ENCODE assay signal across 12 cellular contexts in the genomic region with DNA sequence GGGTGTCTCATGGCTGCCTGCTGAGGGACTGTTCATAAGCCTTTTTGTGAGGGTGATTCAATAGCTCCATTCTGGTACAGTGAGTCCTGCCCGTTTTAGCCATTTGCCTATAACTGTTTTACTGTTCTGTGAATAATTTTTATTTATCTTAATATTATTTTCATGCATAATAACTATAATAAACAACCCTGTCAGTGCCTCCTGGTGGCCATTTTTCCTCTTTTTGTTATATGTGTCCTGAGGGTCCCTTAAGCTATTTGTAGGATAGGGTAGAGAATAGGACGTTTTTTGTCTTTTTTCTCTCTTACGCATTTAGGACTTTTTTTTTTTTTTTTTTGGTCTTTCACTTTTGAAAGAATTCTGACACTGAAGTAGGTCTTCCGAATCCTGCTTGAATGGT. TPM values are rescaled to one million over a fixed set of nuclear protein-coding genes. Genes with fewer than 3 reads are reported as not detected.
DNase-seq lines count a peak whose midpoint lies in the region; ATAC-seq and TF ChIP-seq lines count a peak whose summit lies in the region.
"Had no signal": no experiment of that assay in that cellular context is flagged by ENCODE, and none has a peak within 500 bp of the region (broad histone marks: within the 10 kb centered on the region; RNA-seq: fewer than 3 reads in every experiment).

No MANE protein-coding gene starts in this region.

- H3K36me3 Mint-ChIP-seq in activated CD8-positive, alpha-beta memory T cell treated with anti-CD3 and anti-CD28 coated beads, Interleukin-2, amount 10 ng/mL, durations not matched to agents 7 days and 5 days = no peaks in the 10 kb centered on the region

- H3K4me2 ChIP-seq in fibroblast of lung (ENCODE audit: extremely low read depth, insufficient read depth, low read length) = no peak overlapping the region

- CTCF ChIA-PET in activated CD8-positive, alpha-beta memory T cell treated with anti-CD3 and anti-CD28 coated beads, Interleukin-2, amount 10 ng/mL, durations not matched to agents 7 days and 5 days (lab: Charles Lee) = interaction anchor here (0.7 to 2.1 kb wide), 6 partner anchors 12 to 1143 kb away, joined by 3 to 6 read pairs (median 3); no protein-coding TSS in a partner anchor

- TF ChIP-seq CTCF in left ventricle myocardium inferior (IDR thresholded peaks at IDR 0.05; ENCODE audit: borderline replicate concordance) = peak; percentile 18
- TF ChIP-seq CTCF in fibroblast of lung (conservative IDR thresholded peaks at IDR 0.05 in 1 of 2, IDR thresholded peaks at IDR 0.05 in 1 of 2; ENCODE audit: low read depth in 1 of 2, low read length in 2 of 2) = peak; percentile 26 to 41
- TF ChIP-seq CTCF in GM13976 (IDR thresholded peaks at IDR 0.05; ENCODE audit: borderline replicate concordance, control extremely low read depth, extremely low read depth, insufficient read depth, missing control alignments) = no peak

- H4K20me1 ChIP-seq in fibroblast of lung (ENCODE audit: control insufficient read depth, extremely low read depth, insufficient read depth, low read length) = no peaks in the 10 kb centered on the region

- H3K4me3 Mint-ChIP-seq in activated CD8-positive, alpha-beta memory T cell treated with anti-CD3 and anti-CD28 coated beads, Interleukin-2, amount 10 ng/mL, durations not matched to agents 7 days and 5 days = no peak overlapping the region

- H3K79me2 ChIP-seq in fibroblast of lung (ENCODE audit: control insufficient read depth, insufficient read depth, low read length) = no peaks in the 10 kb centered on the region

- H3K9ac ChIP-seq in fibroblast of lung (ENCODE audit: insufficient read depth, low read length) = no peak overlapping the region

- no peaks in the 10 kb centered on the region for H3K9me3 Mint-ChIP-seq in activated CD8-positive, alpha-beta memory T cell treated with anti-CD3 and anti-CD28 coated beads, Interleukin-2, amount 10 ng/mL, durations not matched to agents 7 days and 5 days (ENCODE audit: low read depth)
- H3K9me3 Mint-ChIP-seq: CD8-positive, alpha-beta memory T cell had no signal

- no peak overlapping the region for H2AFZ ChIP-seq in fibroblast of lung (ENCODE audit: low read length)

- no peaks in the 10 kb centered on the region for H3K9me3 ChIP-seq in left ventricle myocardium inferior (replicated peaks)
- no peaks in the 10 kb centered on the region for H3K9me3 ChIP-seq in fibroblast of lung (ENCODE audit: control insufficient read depth, insufficient read depth, low read depth, low read length)
- H3K9me3 ChIP-seq: tibial nerve had no signal

- no peak overlapping the region for H3K27ac ChIP-seq in left ventricle myocardium inferior (replicated peaks)
- no peak overlapping the region for H3K27ac ChIP-seq in fibroblast of lung (ENCODE audit: insufficient read depth, low read length)
- H3K27ac ChIP-seq: tibial nerve had no signal

- H3K36me3 ChIP-seq in left ventricle myocardium inferior (peaks cover 6% of the 10 kb centered on the region), fibroblast of lung (ENCODE audit: control insufficient read depth, insufficient read depth, low read length) (no peaks in the 10 kb centered on the region)
- H3K36me3 ChIP-seq: tibial nerve had no signal

- in situ Hi-C loops in GM13976 (cut with MboI; ENCODE audit: low sequenced_read_pairs, unreplicated experiment) = no loop called here

- H3K4me3 ChIP-seq in left ventricle myocardium inferior (no peak overlapping the region), fibroblast of lung (replicated peaks in 1 of 4; ENCODE audit: control extremely low read depth in 1 of 4, insufficient read depth in 1 of 4, low read depth in 3 of 4, low read length in 4 of 4) (no peak overlapping the region)

- no peak for ATAC-seq in left ventricle myocardium superior
- no peak for ATAC-seq in activated CD8-positive, alpha-beta memory T cell treated with anti-CD3 and anti-CD28 coated beads, Interleukin-2, amount 10 ng/mL, durations not matched to agents 7 days and 5 days

- H3K4me1 Mint-ChIP-seq in activated CD8-positive, alpha-beta memory T cell treated with anti-CD3 and anti-CD28 coated beads, Interleukin-2, amount 10 ng/mL, durations not matched to agents 7 days and 5 days = peaks cover 9% of the 10 kb centered on the region

- peaks cover 37% of the 10 kb centered on the region for H3K27me3 Mint-ChIP-seq in activated CD8-positive, alpha-beta memory T cell treated with anti-CD3 and anti-CD28 coated beads, Interleukin-2, amount 10 ng/mL, durations not matched to agents 7 days and 5 days

- H3K27me3 ChIP-seq in left ventricle myocardium inferior (ENCODE audit: low read depth) (peaks cover 52% of the 10 kb centered on the region), fibroblast of lung (ENCODE audit: control insufficient read depth, insufficient read depth, low read length) (peaks cover 32% of the 10 kb centered on the region)

- intact Hi-C loops in left ventricle myocardium inferior (cut with micrococcal nuclease) (no loop called here), left ventricle myocardium superior (cut with micrococcal nuclease) (no loop called here)

- H3K4me1 ChIP-seq in left ventricle myocardium inferior (peaks cover 26% of the 10 kb centered on the region), fibroblast of lung (ENCODE audit: control insufficient read depth, extremely low read depth, insufficient read depth, low read length) (no peaks in the 10 kb centered on the region)

- DNase-seq in left ventricle myocardium inferior = no peak
- no peak for DNase-seq in left ventricle myocardium superior
- DNase-seq in NCI-H69 (lab: John Stamatoyannopoulos, UW) = peak; percentile 50
- DNase-seq in fibroblast of lung (ENCODE audit: low read depth in 2 of 2) = peak in 1 of 2 donors; percentile 13
- DNase-seq in superior temporal gyrus (ENCODE audit: extremely low spot score) = peak; percentile 48
- no peak for DNase-seq in activated CD8-positive, alpha-beta memory T cell treated with anti-CD3 and anti-CD28 coated beads, Interleukin-2, amount 10 ng/mL, durations not matched to agents 7 days and 5 days
- DNase-seq in retina = no peak
- no peak for DNase-seq in GM13976 (ENCODE audit: low spot score)
- DNase-seq: CD8-positive, alpha-beta memory T cell; cortex of kidney; stimulated activated CD4-positive, alpha-beta T cell treated with anti-CD3 and anti-CD28 coated beads, Interleukin-4, amount 100 ng/mL, for 24 hours had no signal

- no peak overlapping the region for H3K27ac Mint-ChIP-seq in activated CD8-positive, alpha-beta memory T cell treated with anti-CD3 and anti-CD28 coated beads, Interleukin-2, amount 10 ng/mL, durations not matched to agents 7 days and 5 days

RNA-seq across cellular contexts. Expression of gene C1QL3, which starts 2.9 kb away (rescaled TPM):
- total RNA-seq in left ventricle myocardium inferior = not detected
- not detected for total RNA-seq in left ventricle myocardium superior
- 0.17 TPM in 1 of 2 replicates, not detected in the other for total RNA-seq in fibroblast of lung
- polyA plus RNA-seq in fibroblast of lung = not detected in 2 replicates
- polyA plus RNA-seq in fibroblast of lung (2012) = 0.12 TPM in 1 of 2 replicates, not detected in the other
- not detected in 2 replicates for polyA minus RNA-seq in fibroblast of lung (ENCODE audit: low replicate concordance)
- under 1 TPM in 1 of 2 experiments, not detected in 1; 0.09 TPM for total RNA-seq in activated CD8-positive, alpha-beta memory T cell treated with anti-CD3 and anti-CD28 coated beads, Interleukin-2, amount 10 ng/mL, durations not matched to agents 7 days and 5 days
- total RNA-seq: tibial nerve had no signal

Comparison
In these comparisons a context has a peak if more than half of its experiments do, and no peak if none do; other contexts are left out.
1. DNase-seq: peak in NCI-H69 (single experiment) and superior temporal gyrus (single experiment); none in left ventricle myocardium inferior (single experiment), left ventricle myocardium superior (single experiment), activated CD8-positive, alpha-beta memory T cell treated with anti-CD3 and anti-CD28 coated beads, Interleukin-2, amount 10 ng/mL, durations not matched to agents 7 days and 5 days (single experiment), retina (single experiment) and GM13976 (single experiment).